Comparison of ENCODE assay signal across 1 cellular context in the genomic region with DNA sequence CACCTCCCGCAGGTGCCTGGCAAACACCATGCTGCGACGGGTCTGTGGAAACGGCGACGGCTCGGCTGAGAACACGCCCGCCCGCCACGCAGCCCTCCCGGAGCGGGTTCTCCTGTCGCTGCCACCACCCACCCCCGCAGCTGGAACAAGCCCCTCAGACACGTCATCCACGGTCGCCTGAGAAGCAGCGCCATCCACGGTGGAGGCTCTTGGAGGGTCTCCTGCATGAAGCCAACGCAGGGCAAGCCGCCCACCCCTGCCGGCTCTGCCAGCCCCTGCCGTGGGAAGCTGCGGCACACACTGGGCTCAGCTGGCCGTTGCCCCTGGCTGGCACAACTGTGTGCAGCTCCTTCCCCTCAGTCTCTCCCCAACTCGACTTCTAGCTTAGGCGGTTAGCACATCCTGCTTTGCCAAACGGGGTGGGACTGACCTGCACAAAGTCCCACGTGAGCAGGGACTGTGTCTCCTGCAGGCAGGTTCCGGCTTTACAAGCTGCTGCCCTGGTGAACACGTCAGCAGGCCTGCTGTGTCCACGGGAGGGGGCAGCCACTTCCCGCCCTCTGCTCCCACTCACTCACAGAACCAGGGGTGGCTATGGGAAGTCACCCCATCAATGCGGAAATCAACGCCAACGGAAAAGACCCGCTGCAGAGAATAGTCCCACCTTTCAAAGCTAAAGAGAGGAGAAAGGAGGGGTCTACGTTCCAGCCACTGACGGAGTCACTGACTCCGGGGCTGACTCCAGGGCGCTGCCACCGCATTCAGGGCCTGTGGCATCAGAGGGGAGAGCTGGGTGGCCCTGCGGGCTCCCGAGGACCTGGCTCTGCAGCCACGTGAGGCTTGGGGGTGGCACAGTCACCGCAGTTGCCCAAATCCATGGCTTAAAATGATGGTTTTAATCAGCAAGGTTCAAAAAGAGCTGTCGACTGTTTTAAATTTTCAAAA.
A peak's percentile ranks its signal among the peaks of the same experiment; 100 is the strongest.
TF ChIP-seq lines count a peak whose summit lies in the region.

No MANE protein-coding gene starts in this region.

TF ChIP-seq in K562, 482 proteins besides CTCF, POLR2A, EP300 and RAD21:
- no peak for TF ChIP-seq TFAM (CRISPR knock-in tag; conservative IDR thresholded peaks at IDR 0.05)
- TF ChIP-seq, protein P1, sequence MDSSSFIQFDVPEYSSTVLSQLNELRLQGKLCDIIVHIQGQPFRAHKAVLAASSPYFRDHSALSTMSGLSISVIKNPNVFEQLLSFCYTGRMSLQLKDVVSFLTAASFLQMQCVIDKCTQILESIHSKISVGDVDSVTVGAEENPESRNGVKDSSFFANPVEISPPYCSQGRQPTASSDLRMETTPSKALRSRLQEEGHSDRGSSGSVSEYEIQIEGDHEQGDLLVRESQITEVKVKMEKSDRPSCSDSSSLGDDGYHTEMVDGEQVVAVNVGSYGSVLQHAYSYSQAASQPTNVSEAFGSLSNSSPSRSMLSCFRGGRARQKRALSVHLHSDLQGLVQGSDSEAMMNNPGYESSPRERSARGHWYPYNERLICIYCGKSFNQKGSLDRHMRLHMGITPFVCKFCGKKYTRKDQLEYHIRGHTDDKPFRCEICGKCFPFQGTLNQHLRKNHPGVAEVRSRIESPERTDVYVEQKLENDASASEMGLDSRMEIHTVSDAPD (CRISPR knock-in tag; IDR thresholded peaks at IDR 0.05), result no peak
- TF ChIP-seq, protein P2, sequence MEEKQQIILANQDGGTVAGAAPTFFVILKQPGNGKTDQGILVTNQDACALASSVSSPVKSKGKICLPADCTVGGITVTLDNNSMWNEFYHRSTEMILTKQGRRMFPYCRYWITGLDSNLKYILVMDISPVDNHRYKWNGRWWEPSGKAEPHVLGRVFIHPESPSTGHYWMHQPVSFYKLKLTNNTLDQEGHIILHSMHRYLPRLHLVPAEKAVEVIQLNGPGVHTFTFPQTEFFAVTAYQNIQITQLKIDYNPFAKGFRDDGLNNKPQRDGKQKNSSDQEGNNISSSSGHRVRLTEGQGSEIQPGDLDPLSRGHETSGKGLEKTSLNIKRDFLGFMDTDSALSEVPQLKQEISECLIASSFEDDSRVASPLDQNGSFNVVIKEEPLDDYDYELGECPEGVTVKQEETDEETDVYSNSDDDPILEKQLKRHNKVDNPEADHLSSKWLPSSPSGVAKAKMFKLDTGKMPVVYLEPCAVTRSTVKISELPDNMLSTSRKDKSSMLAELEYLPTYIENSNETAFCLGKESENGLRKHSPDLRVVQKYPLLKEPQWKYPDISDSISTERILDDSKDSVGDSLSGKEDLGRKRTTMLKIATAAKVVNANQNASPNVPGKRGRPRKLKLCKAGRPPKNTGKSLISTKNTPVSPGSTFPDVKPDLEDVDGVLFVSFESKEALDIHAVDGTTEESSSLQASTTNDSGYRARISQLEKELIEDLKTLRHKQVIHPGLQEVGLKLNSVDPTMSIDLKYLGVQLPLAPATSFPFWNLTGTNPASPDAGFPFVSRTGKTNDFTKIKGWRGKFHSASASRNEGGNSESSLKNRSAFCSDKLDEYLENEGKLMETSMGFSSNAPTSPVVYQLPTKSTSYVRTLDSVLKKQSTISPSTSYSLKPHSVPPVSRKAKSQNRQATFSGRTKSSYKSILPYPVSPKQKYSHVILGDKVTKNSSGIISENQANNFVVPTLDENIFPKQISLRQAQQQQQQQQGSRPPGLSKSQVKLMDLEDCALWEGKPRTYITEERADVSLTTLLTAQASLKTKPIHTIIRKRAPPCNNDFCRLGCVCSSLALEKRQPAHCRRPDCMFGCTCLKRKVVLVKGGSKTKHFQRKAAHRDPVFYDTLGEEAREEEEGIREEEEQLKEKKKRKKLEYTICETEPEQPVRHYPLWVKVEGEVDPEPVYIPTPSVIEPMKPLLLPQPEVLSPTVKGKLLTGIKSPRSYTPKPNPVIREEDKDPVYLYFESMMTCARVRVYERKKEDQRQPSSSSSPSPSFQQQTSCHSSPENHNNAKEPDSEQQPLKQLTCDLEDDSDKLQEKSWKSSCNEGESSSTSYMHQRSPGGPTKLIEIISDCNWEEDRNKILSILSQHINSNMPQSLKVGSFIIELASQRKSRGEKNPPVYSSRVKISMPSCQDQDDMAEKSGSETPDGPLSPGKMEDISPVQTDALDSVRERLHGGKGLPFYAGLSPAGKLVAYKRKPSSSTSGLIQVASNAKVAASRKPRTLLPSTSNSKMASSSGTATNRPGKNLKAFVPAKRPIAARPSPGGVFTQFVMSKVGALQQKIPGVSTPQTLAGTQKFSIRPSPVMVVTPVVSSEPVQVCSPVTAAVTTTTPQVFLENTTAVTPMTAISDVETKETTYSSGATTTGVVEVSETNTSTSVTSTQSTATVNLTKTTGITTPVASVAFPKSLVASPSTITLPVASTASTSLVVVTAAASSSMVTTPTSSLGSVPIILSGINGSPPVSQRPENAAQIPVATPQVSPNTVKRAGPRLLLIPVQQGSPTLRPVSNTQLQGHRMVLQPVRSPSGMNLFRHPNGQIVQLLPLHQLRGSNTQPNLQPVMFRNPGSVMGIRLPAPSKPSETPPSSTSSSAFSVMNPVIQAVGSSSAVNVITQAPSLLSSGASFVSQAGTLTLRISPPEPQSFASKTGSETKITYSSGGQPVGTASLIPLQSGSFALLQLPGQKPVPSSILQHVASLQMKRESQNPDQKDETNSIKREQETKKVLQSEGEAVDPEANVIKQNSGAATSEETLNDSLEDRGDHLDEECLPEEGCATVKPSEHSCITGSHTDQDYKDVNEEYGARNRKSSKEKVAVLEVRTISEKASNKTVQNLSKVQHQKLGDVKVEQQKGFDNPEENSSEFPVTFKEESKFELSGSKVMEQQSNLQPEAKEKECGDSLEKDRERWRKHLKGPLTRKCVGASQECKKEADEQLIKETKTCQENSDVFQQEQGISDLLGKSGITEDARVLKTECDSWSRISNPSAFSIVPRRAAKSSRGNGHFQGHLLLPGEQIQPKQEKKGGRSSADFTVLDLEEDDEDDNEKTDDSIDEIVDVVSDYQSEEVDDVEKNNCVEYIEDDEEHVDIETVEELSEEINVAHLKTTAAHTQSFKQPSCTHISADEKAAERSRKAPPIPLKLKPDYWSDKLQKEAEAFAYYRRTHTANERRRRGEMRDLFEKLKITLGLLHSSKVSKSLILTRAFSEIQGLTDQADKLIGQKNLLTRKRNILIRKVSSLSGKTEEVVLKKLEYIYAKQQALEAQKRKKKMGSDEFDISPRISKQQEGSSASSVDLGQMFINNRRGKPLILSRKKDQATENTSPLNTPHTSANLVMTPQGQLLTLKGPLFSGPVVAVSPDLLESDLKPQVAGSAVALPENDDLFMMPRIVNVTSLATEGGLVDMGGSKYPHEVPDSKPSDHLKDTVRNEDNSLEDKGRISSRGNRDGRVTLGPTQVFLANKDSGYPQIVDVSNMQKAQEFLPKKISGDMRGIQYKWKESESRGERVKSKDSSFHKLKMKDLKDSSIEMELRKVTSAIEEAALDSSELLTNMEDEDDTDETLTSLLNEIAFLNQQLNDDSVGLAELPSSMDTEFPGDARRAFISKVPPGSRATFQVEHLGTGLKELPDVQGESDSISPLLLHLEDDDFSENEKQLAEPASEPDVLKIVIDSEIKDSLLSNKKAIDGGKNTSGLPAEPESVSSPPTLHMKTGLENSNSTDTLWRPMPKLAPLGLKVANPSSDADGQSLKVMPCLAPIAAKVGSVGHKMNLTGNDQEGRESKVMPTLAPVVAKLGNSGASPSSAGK (IDR thresholded peaks at IDR 0.05), result no peak
- TF ChIP-seq CBX5 (IDR thresholded peaks at IDR 0.05; ENCODE audit: borderline replicate concordance, low read depth), result no peak
- peak; percentile 55; the same call in 1 of the 2 replicates for TF ChIP-seq POLR2G (IDR thresholded peaks at IDR 0.05; ENCODE audit: low read depth, low read length)
- TF ChIP-seq, protein P3, sequence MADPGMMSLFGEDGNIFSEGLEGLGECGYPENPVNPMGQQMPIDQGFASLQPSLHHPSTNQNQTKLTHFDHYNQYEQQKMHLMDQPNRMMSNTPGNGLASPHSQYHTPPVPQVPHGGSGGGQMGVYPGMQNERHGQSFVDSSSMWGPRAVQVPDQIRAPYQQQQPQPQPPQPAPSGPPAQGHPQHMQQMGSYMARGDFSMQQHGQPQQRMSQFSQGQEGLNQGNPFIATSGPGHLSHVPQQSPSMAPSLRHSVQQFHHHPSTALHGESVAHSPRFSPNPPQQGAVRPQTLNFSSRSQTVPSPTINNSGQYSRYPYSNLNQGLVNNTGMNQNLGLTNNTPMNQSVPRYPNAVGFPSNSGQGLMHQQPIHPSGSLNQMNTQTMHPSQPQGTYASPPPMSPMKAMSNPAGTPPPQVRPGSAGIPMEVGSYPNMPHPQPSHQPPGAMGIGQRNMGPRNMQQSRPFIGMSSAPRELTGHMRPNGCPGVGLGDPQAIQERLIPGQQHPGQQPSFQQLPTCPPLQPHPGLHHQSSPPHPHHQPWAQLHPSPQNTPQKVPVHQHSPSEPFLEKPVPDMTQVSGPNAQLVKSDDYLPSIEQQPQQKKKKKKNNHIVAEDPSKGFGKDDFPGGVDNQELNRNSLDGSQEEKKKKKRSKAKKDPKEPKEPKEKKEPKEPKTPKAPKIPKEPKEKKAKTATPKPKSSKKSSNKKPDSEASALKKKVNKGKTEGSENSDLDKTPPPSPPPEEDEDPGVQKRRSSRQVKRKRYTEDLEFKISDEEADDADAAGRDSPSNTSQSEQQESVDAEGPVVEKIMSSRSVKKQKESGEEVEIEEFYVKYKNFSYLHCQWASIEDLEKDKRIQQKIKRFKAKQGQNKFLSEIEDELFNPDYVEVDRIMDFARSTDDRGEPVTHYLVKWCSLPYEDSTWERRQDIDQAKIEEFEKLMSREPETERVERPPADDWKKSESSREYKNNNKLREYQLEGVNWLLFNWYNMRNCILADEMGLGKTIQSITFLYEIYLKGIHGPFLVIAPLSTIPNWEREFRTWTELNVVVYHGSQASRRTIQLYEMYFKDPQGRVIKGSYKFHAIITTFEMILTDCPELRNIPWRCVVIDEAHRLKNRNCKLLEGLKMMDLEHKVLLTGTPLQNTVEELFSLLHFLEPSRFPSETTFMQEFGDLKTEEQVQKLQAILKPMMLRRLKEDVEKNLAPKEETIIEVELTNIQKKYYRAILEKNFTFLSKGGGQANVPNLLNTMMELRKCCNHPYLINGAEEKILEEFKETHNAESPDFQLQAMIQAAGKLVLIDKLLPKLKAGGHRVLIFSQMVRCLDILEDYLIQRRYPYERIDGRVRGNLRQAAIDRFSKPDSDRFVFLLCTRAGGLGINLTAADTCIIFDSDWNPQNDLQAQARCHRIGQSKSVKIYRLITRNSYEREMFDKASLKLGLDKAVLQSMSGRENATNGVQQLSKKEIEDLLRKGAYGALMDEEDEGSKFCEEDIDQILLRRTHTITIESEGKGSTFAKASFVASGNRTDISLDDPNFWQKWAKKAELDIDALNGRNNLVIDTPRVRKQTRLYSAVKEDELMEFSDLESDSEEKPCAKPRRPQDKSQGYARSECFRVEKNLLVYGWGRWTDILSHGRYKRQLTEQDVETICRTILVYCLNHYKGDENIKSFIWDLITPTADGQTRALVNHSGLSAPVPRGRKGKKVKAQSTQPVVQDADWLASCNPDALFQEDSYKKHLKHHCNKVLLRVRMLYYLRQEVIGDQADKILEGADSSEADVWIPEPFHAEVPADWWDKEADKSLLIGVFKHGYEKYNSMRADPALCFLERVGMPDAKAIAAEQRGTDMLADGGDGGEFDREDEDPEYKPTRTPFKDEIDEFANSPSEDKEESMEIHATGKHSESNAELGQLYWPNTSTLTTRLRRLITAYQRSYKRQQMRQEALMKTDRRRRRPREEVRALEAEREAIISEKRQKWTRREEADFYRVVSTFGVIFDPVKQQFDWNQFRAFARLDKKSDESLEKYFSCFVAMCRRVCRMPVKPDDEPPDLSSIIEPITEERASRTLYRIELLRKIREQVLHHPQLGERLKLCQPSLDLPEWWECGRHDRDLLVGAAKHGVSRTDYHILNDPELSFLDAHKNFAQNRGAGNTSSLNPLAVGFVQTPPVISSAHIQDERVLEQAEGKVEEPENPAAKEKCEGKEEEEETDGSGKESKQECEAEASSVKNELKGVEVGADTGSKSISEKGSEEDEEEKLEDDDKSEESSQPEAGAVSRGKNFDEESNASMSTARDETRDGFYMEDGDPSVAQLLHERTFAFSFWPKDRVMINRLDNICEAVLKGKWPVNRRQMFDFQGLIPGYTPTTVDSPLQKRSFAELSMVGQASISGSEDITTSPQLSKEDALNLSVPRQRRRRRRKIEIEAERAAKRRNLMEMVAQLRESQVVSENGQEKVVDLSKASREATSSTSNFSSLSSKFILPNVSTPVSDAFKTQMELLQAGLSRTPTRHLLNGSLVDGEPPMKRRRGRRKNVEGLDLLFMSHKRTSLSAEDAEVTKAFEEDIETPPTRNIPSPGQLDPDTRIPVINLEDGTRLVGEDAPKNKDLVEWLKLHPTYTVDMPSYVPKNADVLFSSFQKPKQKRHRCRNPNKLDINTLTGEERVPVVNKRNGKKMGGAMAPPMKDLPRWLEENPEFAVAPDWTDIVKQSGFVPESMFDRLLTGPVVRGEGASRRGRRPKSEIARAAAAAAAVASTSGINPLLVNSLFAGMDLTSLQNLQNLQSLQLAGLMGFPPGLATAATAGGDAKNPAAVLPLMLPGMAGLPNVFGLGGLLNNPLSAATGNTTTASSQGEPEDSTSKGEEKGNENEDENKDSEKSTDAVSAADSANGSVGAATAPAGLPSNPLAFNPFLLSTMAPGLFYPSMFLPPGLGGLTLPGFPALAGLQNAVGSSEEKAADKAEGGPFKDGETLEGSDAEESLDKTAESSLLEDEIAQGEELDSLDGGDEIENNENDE (IDR thresholded peaks at IDR 0.05; ENCODE audit: low read depth, low read length), result no peak
- TF ChIP-seq CSDE1 (IDR thresholded peaks at IDR 0.05), result no peak
- no peak for TF ChIP-seq SNRNP70 (optimal IDR thresholded peaks at IDR 0.05; ENCODE audit: low read depth, low read length)
- TF ChIP-seq RBFOX2 (IDR thresholded peaks at IDR 0.05; ENCODE audit: low read depth, low read length), result peak; percentile 33; the same call in 1 of the 2 replicates
